In the genomic region with DNA sequence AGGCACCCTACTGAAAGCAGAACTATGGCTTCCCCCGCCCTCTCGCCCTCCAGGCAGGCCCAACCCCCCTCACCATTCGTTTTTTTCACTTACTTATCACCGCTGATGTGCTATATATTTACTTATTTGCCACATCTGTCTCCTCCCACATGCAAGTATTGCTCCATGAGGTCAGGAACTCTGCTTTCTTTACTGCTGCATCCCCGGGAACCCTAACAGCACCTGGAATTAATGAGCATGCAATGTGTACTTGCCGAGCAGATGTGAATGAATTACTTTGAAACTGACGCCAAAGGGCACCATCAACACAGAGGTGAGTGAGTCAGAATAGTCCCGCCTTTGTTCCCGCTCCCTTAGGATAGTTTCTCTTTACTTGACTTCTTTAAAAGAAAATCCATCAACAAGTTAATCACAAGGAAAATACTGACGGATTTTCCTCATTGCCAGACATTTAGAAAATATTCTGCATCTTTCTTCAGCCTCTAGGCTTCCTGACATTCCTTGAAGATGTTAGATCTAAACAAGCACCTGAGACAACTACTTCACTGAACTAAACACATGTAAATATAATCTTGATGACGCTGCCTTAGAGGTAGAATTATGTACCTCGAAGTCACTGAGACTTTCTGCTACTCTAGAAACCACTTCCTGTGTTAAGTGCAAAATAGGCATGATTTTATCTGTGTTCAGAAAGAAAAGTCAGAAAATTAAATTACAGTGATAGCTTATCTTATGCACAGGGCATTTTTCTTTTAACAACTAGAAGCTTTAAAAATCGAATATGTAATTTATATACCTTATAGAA, we compare ENCODE assay signal across 8 cellular contexts. TPM values are rescaled to one million over a fixed set of nuclear protein-coding genes. Genes with fewer than 3 reads are reported as not detected.
A peak's percentile ranks its signal among the peaks of the same experiment; 100 is the strongest.
DNase-seq lines count a peak whose midpoint lies in the region; ATAC-seq, FAIRE-seq and TF ChIP-seq lines count a peak whose summit lies in the region.

No MANE protein-coding gene starts in this region.

- peak overlapping the region; percentile 65 for H3K4me3 Mint-ChIP-seq in activated naive CD8-positive, alpha-beta T cell treated with anti-CD3 and anti-CD28 coated beads, Interleukin-2, amount 10 ng/mL, durations not matched to agents 7 days and 5 days
- peak overlapping the region in 5 of 8 donors; percentile 11 to 77 (median 33) for H3K4me3 Mint-ChIP-seq in naive B cell

- H3K4me1 ChIP-seq in A549 (peaks cover 27% of the 10 kb centered on the region), A673 (ENCODE audit: insufficient read depth, low read length, poor library complexity, severe bottlenecking) (peaks cover 3% of the 10 kb centered on the region)

- 0 out of 5 replicates have a peak, but pooled peaks of 1 of the 2 experiments have one; percentile 6 for TF ChIP-seq RAD21 in A549 (conservative IDR thresholded peaks at IDR 0.05 in 1 of 2, IDR thresholded peaks at IDR 0.05 in 1 of 2)

- H3K4me2 ChIP-seq in A549 = peak overlapping the region; percentile 76

- FAIRE-seq in A549 (lab: Jason Lieb, UNC) = no peak

- H3K27ac Mint-ChIP-seq in activated naive CD8-positive, alpha-beta T cell treated with anti-CD3 and anti-CD28 coated beads, Interleukin-2, amount 10 ng/mL, durations not matched to agents 7 days and 5 days = peak overlapping the region; percentile 96
- H3K27ac Mint-ChIP-seq in naive B cell = peak overlapping the region in 3 of 6 donors; percentile 4 to 19 (median 13)

- peak; percentile 12 to 60; a peak in 3 of 6 replicates for ATAC-seq in A549
- ATAC-seq in GM18868 (IDR thresholded peaks at IDR 0.05; ENCODE audit: unreplicated experiment) = peak; percentile 60
- peak; percentile 87 for ATAC-seq in activated naive CD8-positive, alpha-beta T cell treated with anti-CD3 and anti-CD28 coated beads, Interleukin-2, amount 10 ng/mL, durations not matched to agents 7 days and 5 days (ENCODE audit: low read depth)
- ATAC-seq in naive B cell (ENCODE audit: low read depth in 2 of 2) = peak; percentile 56 to 58

- no peak for TF ChIP-seq POLR2A in A549 (IDR thresholded peaks at IDR 0.05; ENCODE audit: low read length)

- no TSS peak for BruUV-seq in A673 (replicated peaks; lab: Mats Ljungman, UMichigan)

- no peak for TF ChIP-seq CTCF in A549 (IDR thresholded peaks at IDR 0.05)
- TF ChIP-seq CTCF in A673 (conservative IDR thresholded peaks at IDR 0.05; ENCODE audit: low read depth, low read length) = no peak

- peaks cover 2% of the 10 kb centered on the region for H3K36me3 Mint-ChIP-seq in activated naive CD8-positive, alpha-beta T cell treated with anti-CD3 and anti-CD28 coated beads, Interleukin-2, amount 10 ng/mL, durations not matched to agents 7 days and 5 days
- H3K36me3 Mint-ChIP-seq in naive B cell = no peaks in the 10 kb centered on the region

- no peak for TF ChIP-seq EP300 in A549 (IDR thresholded peaks at IDR 0.05)

- CTCF ChIA-PET in A549 (lab: Yijun Ruan, JAX) = interaction anchor here (2.0 to 10.8 kb wide), 6 partner anchors 24 to 589 kb away, joined by 8 to 115 read pairs (median 47); no protein-coding TSS in a partner anchor
- CTCF ChIA-PET in A673 (lab: Charles Lee) = no interaction called here

- no peaks in the 10 kb centered on the region for H3K9me3 Mint-ChIP-seq in activated naive CD8-positive, alpha-beta T cell treated with anti-CD3 and anti-CD28 coated beads, Interleukin-2, amount 10 ng/mL, durations not matched to agents 7 days and 5 days
- H3K9me3 Mint-ChIP-seq in naive B cell = peaks cover 0 to 2% (median 0%) of the 10 kb centered on the region in 7 donors

- intact Hi-C loops in A673 (cut with micrococcal nuclease; ENCODE audit: unreplicated experiment) = no loop called here

- H3K27me3 ChIP-seq in A673 (replicated peaks; ENCODE audit: insufficient read depth, low read depth, low read length, poor library complexity) = no peaks in the 10 kb centered on the region

- peaks cover 41% of the 10 kb centered on the region for H3K4me1 Mint-ChIP-seq in activated naive CD8-positive, alpha-beta T cell treated with anti-CD3 and anti-CD28 coated beads, Interleukin-2, amount 10 ng/mL, durations not matched to agents 7 days and 5 days
- H3K4me1 Mint-ChIP-seq in naive B cell = peaks cover 6 to 16% (median 8%) of the 10 kb centered on the region in 3 donors

- no peaks in the 10 kb centered on the region for H3K27me3 Mint-ChIP-seq in activated naive CD8-positive, alpha-beta T cell treated with anti-CD3 and anti-CD28 coated beads, Interleukin-2, amount 10 ng/mL, durations not matched to agents 7 days and 5 days
- H3K27me3 Mint-ChIP-seq in naive B cell = peaks cover 7 to 13% (median 8%) of the 10 kb centered on the region in 3 donors

- H3K9me3 ChIP-seq in A549 = no peaks in the 10 kb centered on the region
- H3K9me3 ChIP-seq in A673 (ENCODE audit: low read depth, low read length, poor library complexity, severe bottlenecking) = no peaks in the 10 kb centered on the region

- H3K4me3 ChIP-seq in A549 (peak overlapping the region; percentile 4; the same call in 1 of the 3 replicates), A673 (ENCODE audit: low read depth, low read length, poor library complexity, severe bottlenecking) (no peak overlapping the region)

- DNase-seq in A549 (ENCODE audit: low read depth in 1 of 2, low spot score in 1 of 2) (peak in 1 of 2 experiments; percentile 72), NCI-H1048 (lab: John Stamatoyannopoulos, UW) (peak; percentile 62), naive B cell (no peak), A673 (ENCODE audit: low spot score) (no peak), T1000 (lab: John Stamatoyannopoulos, UW) (no peak), HK-2 (ENCODE audit: unreplicated experiment) (no peak)
- DNase-seq in activated naive CD8-positive, alpha-beta T cell treated with anti-CD3 and anti-CD28 coated beads, Interleukin-2, amount 10 ng/mL, durations not matched to agents 7 days and 5 days = no peak

- H3K27ac ChIP-seq in A549 (peak overlapping the region; percentile 44 to 51; a peak in 5 of 6 replicates), A673 (ENCODE audit: low read depth, low read length, poor library complexity, severe bottlenecking) (no peak overlapping the region)

- no peaks in the 10 kb centered on the region for H3K36me3 ChIP-seq in A673 (ENCODE audit: insufficient read depth, low read length, poor library complexity, severe bottlenecking)

- POLR2A ChIA-PET in A549 (lab: Yijun Ruan, JAX) (no interaction called here), A673 (lab: Charles Lee; ENCODE audit: low non-redundant PET) (no interaction called here)
- POLR2A ChIA-PET in activated naive CD8-positive, alpha-beta T cell treated with anti-CD3 and anti-CD28 coated beads, Interleukin-2, amount 10 ng/mL, durations not matched to agents 7 days and 5 days (lab: Charles Lee) = interaction anchor here (0.5 to 1.2 kb wide), 4 partner anchors 125 to 518 kb away, joined by 3 to 4 read pairs (median 3); a partner anchor contains a TSS

- 6% methylated on average over 13 of the region's 13 CpGs for WGBS in A549 (ENCODE audit: missing lambda C conversion rate)

TF ChIP-seq in A549, 52 proteins besides CTCF, POLR2A, EP300 and RAD21:
- TF ChIP-seq ESRRA (IDR thresholded peaks at IDR 0.05; ENCODE audit: borderline replicate concordance, low read length) = no peak
- TF ChIP-seq FOSL2 (IDR thresholded peaks at IDR 0.05) = no peak
- peak; percentile 33 for TF ChIP-seq FOSL2 (CRISPR knock-in tag; IDR thresholded peaks at IDR 0.05)

RNA-seq across cellular contexts. Expression of a gene that starts 17.5 kb away (rescaled TPM):
- polyA plus RNA-seq in A549 (2011; rRNA removed) (20.6 and 38.4 TPM in 2 replicates), A549 (2017; fragmentation: RNase III; extraction: RNeasy Plus Mini Kit Qiagen cat#74134 plus additional on column Dnase treatment) (31.0 to 31.7 TPM (median 31.5 TPM) in 3 replicates), naive B cell (ENCODE audit: low read depth in 6 of 6) (10 to 100 TPM; 16.5 to 26.6 (median 23.2) TPM)
- polyA plus RNA-seq in A549 (2012; cell fraction: cytosol; rRNA removed) = 20.2 and 22.2 TPM in 2 replicates
- 10.3 and 11.0 TPM in 2 replicates for polyA plus RNA-seq in A549 (2012; cell fraction: nucleus; rRNA removed)
- polyA minus RNA-seq in A549 (2011; rRNA and poly(A)+ RNA removed) = 5.3 and 6.3 TPM in 2 replicates
- total RNA-seq in activated naive CD8-positive, alpha-beta T cell treated with anti-CD3 and anti-CD28 coated beads, Interleukin-2, amount 10 ng/mL, durations not matched to agents 7 days and 5 days = 10 to 100 TPM; 38.1 to 44.6 TPM
- total RNA-seq in A673 (2021) = 46.5 and 51.6 TPM in 2 replicates

Comparison
In these comparisons a context has a peak if more than half of its experiments do, and no peak if none do; other contexts are left out.
1. ATAC-seq: peak in every context shown above with its lines; median percentile 87 in activated naive CD8-positive, alpha-beta T cell treated with anti-CD3 and anti-CD28 coated beads, Interleukin-2, amount 10 ng/mL, durations not matched to agents 7 days and 5 days; 60 in GM18868; 57 in naive B cell; 36 in A549.